Comparison of ENCODE assay signal across 14 cellular contexts in the genomic region with DNA sequence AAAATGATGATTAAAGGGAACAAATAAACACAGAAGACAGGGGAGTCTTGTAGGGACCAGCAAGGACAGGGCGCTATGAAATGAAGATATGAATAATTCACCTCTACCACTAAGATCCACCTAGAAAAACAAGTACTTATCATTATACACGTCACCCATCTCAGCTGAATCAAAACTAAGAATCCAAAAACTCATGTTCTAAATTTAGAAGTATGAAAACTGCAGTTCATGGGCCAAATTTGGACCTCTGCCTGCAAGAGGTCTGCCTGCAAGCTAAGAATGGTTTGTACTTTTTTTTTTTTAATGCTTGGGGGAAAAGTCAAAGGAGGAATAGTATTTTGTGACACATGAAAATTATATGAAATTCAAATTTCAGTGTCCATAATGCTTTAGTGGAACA. TPM values are rescaled to one million over a fixed set of nuclear protein-coding genes. Genes with fewer than 3 reads are reported as not detected.
DNase-seq lines count a peak whose midpoint lies in the region; ATAC-seq and TF ChIP-seq lines count a peak whose summit lies in the region.
"Had no signal": no experiment of that assay in that cellular context is flagged by ENCODE, and none has a peak within 500 bp of the region (broad histone marks: within the 10 kb centered on the region; RNA-seq: fewer than 3 reads in every experiment).

No MANE protein-coding gene starts in this region.

- in situ Hi-C loops in astrocyte of the cerebellum (cut with HindIII; ENCODE audit: low sequenced_read_pairs), result no loop called here

- POLR2A ChIA-PET in GM10248 (lab: Yijun Ruan, JAX), result no interaction called here

- ATAC-seq in gastroesophageal sphincter (no peak), HG03159 (IDR thresholded peaks at IDR 0.05; ENCODE audit: unreplicated experiment) (no peak), HG02678 (IDR thresholded peaks at IDR 0.05; ENCODE audit: unreplicated experiment) (no peak)

- H3K27me3 ChIP-seq in gastroesophageal sphincter (no peaks in the 10 kb centered on the region), rectal smooth muscle tissue (ENCODE audit: control insufficient read depth, insufficient read depth, low read length) (no peaks in the 10 kb centered on the region)
- H3K27me3 ChIP-seq: BLaER1 had no signal

- DNase-seq in AG20443 (ENCODE audit: low spot score) (peak; percentile 39), astrocyte of the cerebellum (ENCODE audit: low read depth) (peak; percentile 34), NCI-H526 (lab: John Stamatoyannopoulos, UW) (no peak), GM10248 (ENCODE audit: extremely low spot score) (no peak)
- DNase-seq: activated T-cell treated with anti-CD3 and anti-CD28 coated beads, Interleukin-2, amount 50 U/mL, for 1 hour; NCI-H1092; NCI-H2227 treated with DMSO at 0.1 percent for 48 hours had no signal

- no peak for TF ChIP-seq CTCF in astrocyte of the cerebellum (IDR thresholded peaks at IDR 0.05; ENCODE audit: low read depth, low read length, missing control alignments)
- TF ChIP-seq CTCF in gastroesophageal sphincter (IDR thresholded peaks at IDR 0.05), result no peak
- no peak for TF ChIP-seq CTCF in GM10248 (IDR thresholded peaks at IDR 0.05; ENCODE audit: control extremely low read depth, extremely low read depth, low read depth, missing control alignments)

- TF ChIP-seq EP300 in gastroesophageal sphincter (IDR thresholded peaks at IDR 0.05), result no peak

- no peak overlapping the region for H3K4me3 ChIP-seq in astrocyte of the cerebellum (ENCODE audit: low read depth, low read length)
- no peak overlapping the region for H3K4me3 ChIP-seq in gastroesophageal sphincter
- no peak overlapping the region for H3K4me3 ChIP-seq in rectal smooth muscle tissue (ENCODE audit: low read length)
- H3K4me3 ChIP-seq: BLaER1 had no signal

- no peak overlapping the region for H3K9ac ChIP-seq in rectal smooth muscle tissue (ENCODE audit: low read length)
- H3K9ac ChIP-seq: BLaER1 had no signal

- H3K4me1 ChIP-seq in gastroesophageal sphincter (peaks cover 0 to 41% (median 3%) of the 10 kb centered on the region in 3 donors), rectal smooth muscle tissue (ENCODE audit: control insufficient read depth, insufficient read depth, low read length) (no peaks in the 10 kb centered on the region)

- H3K36me3 ChIP-seq in gastroesophageal sphincter, result peaks cover 0 to 9% of the 10 kb centered on the region in 2 donors
- H3K36me3 ChIP-seq in rectal smooth muscle tissue (ENCODE audit: control insufficient read depth, insufficient read depth, low read length), result no peaks in the 10 kb centered on the region
- H3K36me3 ChIP-seq: BLaER1 had no signal

- CTCF ChIA-PET in GM10248 (lab: Yijun Ruan, JAX), result interaction anchor here (1.4 to 1.5 kb wide), 2 partner anchors 12 to 33 kb away, joined by 3 to 4 read pairs; no protein-coding TSS in a partner anchor

- 25 to 26% methylated on average over 1 to 2 of the region's 2 CpGs for WGBS in gastroesophageal sphincter (ENCODE audit: low coverage in 1 of 2), 2 donors

- H3K9me3 ChIP-seq in gastroesophageal sphincter, result no peaks in the 10 kb centered on the region
- H3K9me3 ChIP-seq: BLaER1 had no signal

- peak overlapping the region in 3 of 4 donors; percentile 52 to 62 (median 55) for H3K27ac ChIP-seq in gastroesophageal sphincter
- peak overlapping the region; percentile 14 for H3K27ac ChIP-seq in rectal smooth muscle tissue (ENCODE audit: low read depth, low read length)
- H3K27ac ChIP-seq: BLaER1 had no signal

- no peak for TF ChIP-seq POLR2A in gastroesophageal sphincter (IDR thresholded peaks at IDR 0.05)

RNA-seq across cellular contexts. Expression of a gene that starts 11.9 kb away (rescaled TPM):
- 10 to 100 TPM; 45.9 to 69.1 (median 53.2) TPM for total RNA-seq in gastroesophageal sphincter

RNA-seq across cellular contexts. Expression of a gene that starts 39.1 kb away (rescaled TPM):
- not detected for total RNA-seq in gastroesophageal sphincter
- total RNA-seq: endothelial cell of umbilical vein, urinary bladder had no signal

Comparison
In these comparisons a context has a peak if more than half of its experiments do, and no peak if none do; other contexts are left out.
1. DNase-seq: peak in AG20443 (single experiment) and astrocyte of the cerebellum (single experiment); none in NCI-H526 (0 of 2) and GM10248 (single experiment).